In the genomic region with DNA sequence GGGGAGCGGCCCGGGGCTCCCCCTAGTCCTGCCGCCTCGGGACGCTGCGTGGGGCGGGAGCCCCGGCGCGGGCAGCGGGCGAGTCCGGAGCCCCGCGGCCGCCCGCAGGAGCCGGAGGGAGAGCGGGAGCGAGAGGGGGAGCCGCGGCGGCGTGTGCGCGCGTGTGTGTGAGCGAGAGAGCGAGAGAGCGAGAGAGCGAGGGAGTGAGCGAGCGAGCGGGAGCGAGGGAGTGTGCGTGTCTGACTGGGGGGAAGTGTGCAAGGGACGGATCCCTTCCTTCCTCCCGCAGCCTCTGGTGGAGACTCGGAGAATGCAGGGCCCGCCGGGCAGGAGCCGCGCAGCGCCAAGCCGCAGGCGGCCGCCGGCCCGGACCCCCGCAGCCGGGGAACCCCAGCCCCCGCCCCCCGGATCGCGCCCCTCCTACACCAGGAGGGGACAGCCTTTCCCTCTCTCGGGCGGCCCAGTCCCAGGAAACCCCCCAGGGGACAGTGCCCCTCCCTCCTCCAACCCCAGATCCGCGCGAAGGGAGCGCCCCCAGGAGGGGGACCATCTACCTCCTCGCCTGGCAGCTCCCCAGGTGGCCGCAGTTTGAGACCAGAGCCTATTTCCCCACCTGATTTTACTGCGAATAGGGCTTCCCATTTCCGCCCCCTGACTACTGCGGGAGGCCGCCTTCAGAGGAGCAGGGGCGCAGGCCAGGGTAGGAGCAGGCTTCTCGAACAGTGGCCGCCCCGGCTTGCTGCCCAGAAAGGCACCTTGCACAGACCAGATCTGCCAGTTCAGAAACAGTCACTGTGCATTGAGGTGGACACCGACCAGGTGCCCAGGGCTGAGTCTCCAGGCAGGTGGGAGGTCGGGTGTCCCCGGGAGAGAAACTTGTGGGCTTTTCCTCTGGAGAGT, we compare ENCODE assay signal across 1 cellular context.
TF ChIP-seq lines count a peak whose summit lies in the region.

A gene with protein sequence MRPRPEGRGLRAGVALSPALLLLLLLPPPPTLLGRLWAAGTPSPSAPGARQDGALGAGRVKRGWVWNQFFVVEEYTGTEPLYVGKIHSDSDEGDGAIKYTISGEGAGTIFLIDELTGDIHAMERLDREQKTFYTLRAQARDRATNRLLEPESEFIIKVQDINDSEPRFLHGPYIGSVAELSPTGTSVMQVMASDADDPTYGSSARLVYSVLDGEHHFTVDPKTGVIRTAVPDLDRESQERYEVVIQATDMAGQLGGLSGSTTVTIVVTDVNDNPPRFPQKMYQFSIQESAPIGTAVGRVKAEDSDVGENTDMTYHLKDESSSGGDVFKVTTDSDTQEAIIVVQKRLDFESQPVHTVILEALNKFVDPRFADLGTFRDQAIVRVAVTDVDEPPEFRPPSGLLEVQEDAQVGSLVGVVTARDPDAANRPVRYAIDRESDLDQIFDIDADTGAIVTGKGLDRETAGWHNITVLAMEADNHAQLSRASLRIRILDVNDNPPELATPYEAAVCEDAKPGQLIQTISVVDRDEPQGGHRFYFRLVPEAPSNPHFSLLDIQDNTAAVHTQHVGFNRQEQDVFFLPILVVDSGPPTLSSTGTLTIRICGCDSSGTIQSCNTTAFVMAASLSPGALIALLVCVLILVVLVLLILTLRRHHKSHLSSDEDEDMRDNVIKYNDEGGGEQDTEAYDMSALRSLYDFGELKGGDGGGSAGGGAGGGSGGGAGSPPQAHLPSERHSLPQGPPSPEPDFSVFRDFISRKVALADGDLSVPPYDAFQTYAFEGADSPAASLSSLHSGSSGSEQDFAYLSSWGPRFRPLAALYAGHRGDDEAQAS (minus strand): TSS at position 241 of the 900 bp plus-strand sequence. CDS start 57,204 bp downstream, outside the sequence.

TF ChIP-seq in HepG2, 621 proteins besides CTCF, POLR2A, EP300 and RAD21 (continued from another document):
- TF ChIP-seq, protein P1, sequence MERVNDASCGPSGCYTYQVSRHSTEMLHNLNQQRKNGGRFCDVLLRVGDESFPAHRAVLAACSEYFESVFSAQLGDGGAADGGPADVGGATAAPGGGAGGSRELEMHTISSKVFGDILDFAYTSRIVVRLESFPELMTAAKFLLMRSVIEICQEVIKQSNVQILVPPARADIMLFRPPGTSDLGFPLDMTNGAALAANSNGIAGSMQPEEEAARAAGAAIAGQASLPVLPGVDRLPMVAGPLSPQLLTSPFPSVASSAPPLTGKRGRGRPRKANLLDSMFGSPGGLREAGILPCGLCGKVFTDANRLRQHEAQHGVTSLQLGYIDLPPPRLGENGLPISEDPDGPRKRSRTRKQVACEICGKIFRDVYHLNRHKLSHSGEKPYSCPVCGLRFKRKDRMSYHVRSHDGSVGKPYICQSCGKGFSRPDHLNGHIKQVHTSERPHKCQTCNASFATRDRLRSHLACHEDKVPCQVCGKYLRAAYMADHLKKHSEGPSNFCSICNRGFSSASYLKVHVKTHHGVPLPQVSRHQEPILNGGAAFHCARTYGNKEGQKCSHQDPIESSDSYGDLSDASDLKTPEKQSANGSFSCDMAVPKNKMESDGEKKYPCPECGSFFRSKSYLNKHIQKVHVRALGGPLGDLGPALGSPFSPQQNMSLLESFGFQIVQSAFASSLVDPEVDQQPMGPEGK (CRISPR knock-in tag; IDR thresholded peaks at IDR 0.05) = peak; percentile 75
- TF ChIP-seq, protein P2, sequence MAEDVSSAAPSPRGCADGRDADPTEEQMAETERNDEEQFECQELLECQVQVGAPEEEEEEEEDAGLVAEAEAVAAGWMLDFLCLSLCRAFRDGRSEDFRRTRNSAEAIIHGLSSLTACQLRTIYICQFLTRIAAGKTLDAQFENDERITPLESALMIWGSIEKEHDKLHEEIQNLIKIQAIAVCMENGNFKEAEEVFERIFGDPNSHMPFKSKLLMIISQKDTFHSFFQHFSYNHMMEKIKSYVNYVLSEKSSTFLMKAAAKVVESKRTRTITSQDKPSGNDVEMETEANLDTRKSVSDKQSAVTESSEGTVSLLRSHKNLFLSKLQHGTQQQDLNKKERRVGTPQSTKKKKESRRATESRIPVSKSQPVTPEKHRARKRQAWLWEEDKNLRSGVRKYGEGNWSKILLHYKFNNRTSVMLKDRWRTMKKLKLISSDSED (CRISPR knock-in tag; IDR thresholded peaks at IDR 0.05) = no peak
- TF ChIP-seq ZNF430 (CRISPR knock-in tag; IDR thresholded peaks at IDR 0.05) (no peak), AGO1 (IDR thresholded peaks at IDR 0.05; ENCODE audit: low read depth, low read length, poor library complexity, severe bottlenecking) (peak; percentile 21), SOX6 (IDR thresholded peaks at IDR 0.05) (no peak), SOX6 (CRISPR knock-in tag; IDR thresholded peaks at IDR 0.05) (no peak), XRCC5 (optimal IDR thresholded peaks at IDR 0.05; ENCODE audit: low read length) (peak; percentile 69), HOXA3 (CRISPR knock-in tag; IDR thresholded peaks at IDR 0.05) (no peak), SALL1 (CRISPR knock-in tag; IDR thresholded peaks at IDR 0.05) (peak; percentile 16; the same call in 1 of the 2 replicates)
- TF ChIP-seq, protein P3, sequence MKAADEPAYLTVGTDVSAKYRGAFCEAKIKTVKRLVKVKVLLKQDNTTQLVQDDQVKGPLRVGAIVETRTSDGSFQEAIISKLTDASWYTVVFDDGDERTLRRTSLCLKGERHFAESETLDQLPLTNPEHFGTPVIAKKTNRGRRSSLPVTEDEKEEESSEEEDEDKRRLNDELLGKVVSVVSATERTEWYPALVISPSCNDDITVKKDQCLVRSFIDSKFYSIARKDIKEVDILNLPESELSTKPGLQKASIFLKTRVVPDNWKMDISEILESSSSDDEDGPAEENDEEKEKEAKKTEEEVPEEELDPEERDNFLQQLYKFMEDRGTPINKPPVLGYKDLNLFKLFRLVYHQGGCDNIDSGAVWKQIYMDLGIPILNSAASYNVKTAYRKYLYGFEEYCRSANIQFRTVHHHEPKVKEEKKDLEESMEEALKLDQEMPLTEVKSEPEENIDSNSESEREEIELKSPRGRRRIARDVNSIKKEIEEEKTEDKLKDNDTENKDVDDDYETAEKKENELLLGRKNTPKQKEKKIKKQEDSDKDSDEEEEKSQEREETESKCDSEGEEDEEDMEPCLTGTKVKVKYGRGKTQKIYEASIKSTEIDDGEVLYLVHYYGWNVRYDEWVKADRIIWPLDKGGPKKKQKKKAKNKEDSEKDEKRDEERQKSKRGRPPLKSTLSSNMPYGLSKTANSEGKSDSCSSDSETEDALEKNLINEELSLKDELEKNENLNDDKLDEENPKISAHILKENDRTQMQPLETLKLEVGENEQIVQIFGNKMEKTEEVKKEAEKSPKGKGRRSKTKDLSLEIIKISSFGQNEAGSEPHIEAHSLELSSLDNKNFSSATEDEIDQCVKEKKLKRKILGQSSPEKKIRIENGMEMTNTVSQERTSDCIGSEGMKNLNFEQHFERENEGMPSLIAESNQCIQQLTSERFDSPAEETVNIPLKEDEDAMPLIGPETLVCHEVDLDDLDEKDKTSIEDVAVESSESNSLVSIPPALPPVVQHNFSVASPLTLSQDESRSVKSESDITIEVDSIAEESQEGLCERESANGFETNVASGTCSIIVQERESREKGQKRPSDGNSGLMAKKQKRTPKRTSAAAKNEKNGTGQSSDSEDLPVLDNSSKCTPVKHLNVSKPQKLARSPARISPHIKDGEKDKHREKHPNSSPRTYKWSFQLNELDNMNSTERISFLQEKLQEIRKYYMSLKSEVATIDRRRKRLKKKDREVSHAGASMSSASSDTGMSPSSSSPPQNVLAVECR (CRISPR knock-in tag; IDR thresholded peaks at IDR 0.05; ENCODE audit: borderline replicate concordance) = peak; percentile 43; the same call in 1 of the 2 replicates
- TF ChIP-seq, protein P4, sequence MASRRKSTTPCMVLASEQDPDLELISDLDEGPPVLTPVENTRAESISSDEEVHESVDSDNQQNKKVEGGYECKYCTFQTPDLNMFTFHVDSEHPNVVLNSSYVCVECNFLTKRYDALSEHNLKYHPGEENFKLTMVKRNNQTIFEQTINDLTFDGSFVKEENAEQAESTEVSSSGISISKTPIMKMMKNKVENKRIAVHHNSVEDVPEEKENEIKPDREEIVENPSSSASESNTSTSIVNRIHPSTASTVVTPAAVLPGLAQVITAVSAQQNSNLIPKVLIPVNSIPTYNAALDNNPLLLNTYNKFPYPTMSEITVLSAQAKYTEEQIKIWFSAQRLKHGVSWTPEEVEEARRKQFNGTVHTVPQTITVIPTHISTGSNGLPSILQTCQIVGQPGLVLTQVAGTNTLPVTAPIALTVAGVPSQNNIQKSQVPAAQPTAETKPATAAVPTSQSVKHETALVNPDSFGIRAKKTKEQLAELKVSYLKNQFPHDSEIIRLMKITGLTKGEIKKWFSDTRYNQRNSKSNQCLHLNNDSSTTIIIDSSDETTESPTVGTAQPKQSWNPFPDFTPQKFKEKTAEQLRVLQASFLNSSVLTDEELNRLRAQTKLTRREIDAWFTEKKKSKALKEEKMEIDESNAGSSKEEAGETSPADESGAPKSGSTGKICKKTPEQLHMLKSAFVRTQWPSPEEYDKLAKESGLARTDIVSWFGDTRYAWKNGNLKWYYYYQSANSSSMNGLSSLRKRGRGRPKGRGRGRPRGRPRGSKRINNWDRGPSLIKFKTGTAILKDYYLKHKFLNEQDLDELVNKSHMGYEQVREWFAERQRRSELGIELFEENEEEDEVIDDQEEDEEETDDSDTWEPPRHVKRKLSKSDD (CRISPR knock-in tag; IDR thresholded peaks at IDR 0.05; ENCODE audit: low read depth) = 0 out of 2 replicates have a peak, but pooled peaks have one; percentile 52
